In genomic region chr12:89416049-89416792, GRCh38 we compare ENCODE assay signal across 27 cellular contexts.
"Had no signal": no experiment of that assay in that cellular context is flagged by ENCODE, and none has a peak within 500 bp of the region (broad histone marks: within the 10 kb centered on the region; RNA-seq: fewer than 3 reads in every experiment).

No MANE protein-coding gene starts in this region.

- H3K4me3 ChIP-seq: breast epithelium, heart left ventricle, left lung, neural progenitor cell, psoas muscle, spleen, suprapubic skin, tibial nerve had no signal

- DNase-seq: activated CD4-positive, alpha-beta T cell treated with anti-CD3 and anti-CD28 coated beads for 36 hours; activated CD4-positive, CD25-positive, alpha-beta regulatory T cell; activated CD8-positive, alpha-beta memory T cell treated with anti-CD3 and anti-CD28 coated beads, Interleukin-2, amount 10 ng/mL, durations not matched to agents 7 days and 5 days; activated CD8-positive, alpha-beta T cell treated with anti-CD3 and anti-CD28 coated beads, Interleukin-2, amount 10 ng/mL, durations not matched to agents 7 days and 5 days; activated naive CD8-positive, alpha-beta T cell treated with anti-CD3 and anti-CD28 coated beads, Interleukin-2, amount 50 U/mL, for 24 hours; activated T-cell treated with anti-CD3 and anti-CD28 coated beads, Interleukin-2, amount 50 U/mL, for 48 hours; amygdala; central memory CD4-positive, alpha-beta T cell; heart left ventricle; hypothalamus; immature natural killer cell; left lung; naive thymus-derived CD8-positive, alpha-beta T cell; occipital lobe; psoas muscle; spleen; stimulated activated naive CD4-positive, alpha-beta T cell; T-helper 1 cell had no signal

- H3K4me1 ChIP-seq: breast epithelium, parathyroid adenoma, psoas muscle, suprapubic skin had no signal

- H3K9ac ChIP-seq: neural progenitor cell, parathyroid adenoma had no signal

- ATAC-seq: activated CD4-positive, alpha-beta T cell treated with anti-CD3 and anti-CD28 coated beads for 36 hours; activated CD8-positive, alpha-beta memory T cell treated with anti-CD3 and anti-CD28 coated beads, Interleukin-2, amount 10 ng/mL, durations not matched to agents 7 days and 5 days; activated CD8-positive, alpha-beta T cell treated with anti-CD3 and anti-CD28 coated beads, Interleukin-2, amount 10 ng/mL, durations not matched to agents 7 days and 5 days; activated naive CD8-positive, alpha-beta T cell treated with anti-CD3 and anti-CD28 coated beads, Interleukin-2, amount 50 U/mL, for 24 hours; naive thymus-derived CD8-positive, alpha-beta T cell; psoas muscle had no signal

- H3K27ac ChIP-seq: foreskin keratinocyte, neural progenitor cell, parathyroid adenoma, psoas muscle, spleen, suprapubic skin, tibial nerve had no signal

- H3K36me3 ChIP-seq: breast epithelium, heart left ventricle, left lung, neural progenitor cell, suprapubic skin had no signal

- H3K27ac Mint-ChIP-seq: activated CD4-positive, alpha-beta T cell treated with anti-CD3 and anti-CD28 coated beads for 36 hours; activated CD8-positive, alpha-beta memory T cell treated with anti-CD3 and anti-CD28 coated beads, Interleukin-2, amount 10 ng/mL, durations not matched to agents 7 days and 5 days; activated CD8-positive, alpha-beta T cell treated with anti-CD3 and anti-CD28 coated beads, Interleukin-2, amount 10 ng/mL, durations not matched to agents 7 days and 5 days; activated naive CD4-positive, alpha-beta T cell treated with anti-CD3 and anti-CD28 coated beads, Interleukin-2, amount 50 U/mL, for 24 hours; activated naive CD8-positive, alpha-beta T cell treated with anti-CD3 and anti-CD28 coated beads, Interleukin-2, amount 50 U/mL, for 24 hours; activated T-helper 2 cell treated with anti-CD3 and anti-CD28 coated beads, Interferon-gamma antibody, Interleukin-2, Interleukin-4, amounts not matched to agents 10 μg/mL and 5 μg/mL and 100 μg/mL, durations not matched to agents 14 hours and 24 hours and 36 hours; neural progenitor cell; T-helper 2 cell treated with Interferon-gamma antibody and Interleukin-4, amounts not matched to agents 5 μg/mL and 100 μg/mL, for 36 hours had no signal

- H3K79me2 ChIP-seq: parathyroid adenoma had no signal

- H3K9me3 Mint-ChIP-seq: activated naive CD4-positive, alpha-beta T cell treated with anti-CD3 and anti-CD28 coated beads, Interleukin-2, amount 50 U/mL, for 24 hours; activated naive CD8-positive, alpha-beta T cell treated with anti-CD3 and anti-CD28 coated beads, Interleukin-2, amount 50 U/mL, for 24 hours; activated T-helper 2 cell treated with anti-CD3 and anti-CD28 coated beads, Interferon-gamma antibody, Interleukin-2, Interleukin-4, amounts not matched to agents 10 μg/mL and 5 μg/mL and 100 μg/mL, durations not matched to agents 14 hours and 24 hours and 36 hours; immature natural killer cell; naive thymus-derived CD8-positive, alpha-beta T cell; neural progenitor cell; T-helper 2 cell treated with Interferon-gamma antibody and Interleukin-4, amounts not matched to agents 5 μg/mL and 100 μg/mL, for 36 hours had no signal

- H3K4me1 Mint-ChIP-seq: activated CD4-positive, alpha-beta T cell treated with anti-CD3 and anti-CD28 coated beads for 36 hours; activated naive CD4-positive, alpha-beta T cell treated with anti-CD3 and anti-CD28 coated beads, Interleukin-2, amount 50 U/mL, for 24 hours; activated naive CD8-positive, alpha-beta T cell treated with anti-CD3 and anti-CD28 coated beads, Interleukin-2, amount 50 U/mL, for 24 hours; immature natural killer cell; naive thymus-derived CD8-positive, alpha-beta T cell had no signal

- H3K4me3 Mint-ChIP-seq: activated CD4-positive, alpha-beta T cell treated with anti-CD3 and anti-CD28 coated beads for 36 hours; activated CD8-positive, alpha-beta memory T cell treated with anti-CD3 and anti-CD28 coated beads, Interleukin-2, amount 10 ng/mL, durations not matched to agents 7 days and 5 days; activated CD8-positive, alpha-beta T cell treated with anti-CD3 and anti-CD28 coated beads, Interleukin-2, amount 10 ng/mL, durations not matched to agents 7 days and 5 days; activated naive CD4-positive, alpha-beta T cell treated with anti-CD3 and anti-CD28 coated beads, Interleukin-2, amount 50 U/mL, for 24 hours; activated naive CD8-positive, alpha-beta T cell treated with anti-CD3 and anti-CD28 coated beads, Interleukin-2, amount 50 U/mL, for 24 hours; immature natural killer cell; naive thymus-derived CD8-positive, alpha-beta T cell; neural progenitor cell; T-helper 2 cell treated with Interferon-gamma antibody and Interleukin-4, amounts not matched to agents 5 μg/mL and 100 μg/mL, for 36 hours had no signal

- H3K27me3 Mint-ChIP-seq: activated CD4-positive, alpha-beta T cell treated with anti-CD3 and anti-CD28 coated beads for 36 hours; activated CD8-positive, alpha-beta memory T cell treated with anti-CD3 and anti-CD28 coated beads, Interleukin-2, amount 10 ng/mL, durations not matched to agents 7 days and 5 days; activated naive CD4-positive, alpha-beta T cell treated with anti-CD3 and anti-CD28 coated beads, Interleukin-2, amount 50 U/mL, for 24 hours; activated naive CD8-positive, alpha-beta T cell treated with anti-CD3 and anti-CD28 coated beads, Interleukin-2, amount 50 U/mL, for 24 hours; naive thymus-derived CD8-positive, alpha-beta T cell had no signal

- H2AFZ ChIP-seq: neural progenitor cell, parathyroid adenoma had no signal

- H3K27me3 ChIP-seq: breast epithelium, foreskin keratinocyte, heart left ventricle, left lung, neural progenitor cell, spleen, suprapubic skin, tibial nerve had no signal

- H3K9me3 ChIP-seq: breast epithelium, heart left ventricle, left lung, psoas muscle, spleen, suprapubic skin, tibial nerve had no signal

- H3K4me2 ChIP-seq: neural progenitor cell had no signal
